Comparison of ENCODE assay signal across 8 cellular contexts in genomic region chr10:125162181-125162906, GRCh38. TPM values are rescaled to one million over a fixed set of nuclear protein-coding genes. Genes with fewer than 3 reads are reported as not detected.
DNase-seq lines count a peak whose midpoint lies in the region; ATAC-seq, FAIRE-seq and TF ChIP-seq lines count a peak whose summit lies in the region.

No MANE protein-coding gene starts in this region.

- no peaks in the 10 kb centered on the region for H4K20me1 ChIP-seq in HCT116 (ENCODE audit: insufficient read depth)
- no peaks in the 10 kb centered on the region for H4K20me1 ChIP-seq in keratinocyte (ENCODE audit: control insufficient read depth, extremely low read depth, insufficient read depth, low read length)

- ATAC-seq in HCT116 = no peak
- ATAC-seq in HG03442 (IDR thresholded peaks at IDR 0.05; ENCODE audit: unreplicated experiment) = no peak
- ATAC-seq in HG02610 (IDR thresholded peaks at IDR 0.05; ENCODE audit: unreplicated experiment) = no peak

- intact Hi-C loops in HCT116 (cut with micrococcal nuclease) = loop anchor here (5.0 kb wide), 1 partner anchor 470 kb away; no protein-coding TSS in a partner anchor

- H3K9me1 ChIP-seq in keratinocyte (ENCODE audit: control insufficient read depth, extremely low read depth, insufficient read depth, low read length) = no peaks in the 10 kb centered on the region

- DNase-seq in HCT116 (ENCODE audit: low read depth, low spot score) (no peak), astrocyte of the hippocampus (ENCODE audit: low read depth, low spot score) (peak; percentile 27), keratinocyte (ENCODE audit: low read depth, low spot score) (no peak), cerebellar cortex (ENCODE audit: low spot score) (no peak), glomerular visceral epithelial cell (ENCODE audit: extremely low spot score) (no peak)

- TF ChIP-seq RAD21 in HCT116 (IDR thresholded peaks at IDR 0.05; ENCODE audit: low read depth) = no peak

- no peak for TF ChIP-seq CTCF in HCT116 (IDR thresholded peaks at IDR 0.05 in 2 of 3, conservative IDR thresholded peaks at IDR 0.05 in 1 of 3; ENCODE audit: borderline replicate concordance in 1 of 3, insufficient read depth in 1 of 3, low read depth in 2 of 3, low read length in 2 of 3)
- TF ChIP-seq CTCF in keratinocyte (optimal IDR thresholded peaks at IDR 0.05 in 1 of 3, IDR thresholded peaks at IDR 0.05 in 1 of 3, conservative IDR thresholded peaks at IDR 0.05 in 1 of 3; ENCODE audit: extremely low read depth in 1 of 3, insufficient read depth in 2 of 3, low read length in 3 of 3) = no peak

- POLR2A ChIA-PET in HCT116 (lab: Charles Lee) = no interaction called here

- no peak for FAIRE-seq in keratinocyte (lab: Jason Lieb, UNC)

- RAD21 ChIA-PET in HCT116 (lab: Charles Lee; ENCODE audit: low non-redundant PET in 1 of 2, low total read pairs in 2 of 2, uncharacterized antibody in 2 of 2, unreplicated experiment in 2 of 2) = no interaction called here

- H3K9ac ChIP-seq in HCT116 (ENCODE audit: low read length) (peak overlapping the region; percentile 80), keratinocyte (ENCODE audit: control insufficient read depth, extremely low read depth, insufficient read depth, low read length) (peak overlapping the region; percentile 73)

- CTCF ChIA-PET in HCT116 (lab: Charles Lee) = no interaction called here

- peak overlapping the region; percentile 64 to 77 for H3K4me3 ChIP-seq in HCT116 (replicated peaks in 1 of 2; ENCODE audit: low read depth in 1 of 2, low read length in 2 of 2)
- H3K4me3 ChIP-seq in keratinocyte (ENCODE audit: control insufficient read depth in 2 of 3, extremely low read depth in 1 of 3, insufficient read depth in 2 of 3, low read depth in 1 of 3, low read length in 3 of 3) = peak overlapping the region in 2 of 3 experiments; percentile 69 to 74
- peak overlapping the region in 4 of 7 experiments; percentile 73 to 89 (median 76) for H3K4me3 ChIP-seq in skin epidermis

- H3K9me3 ChIP-seq in HCT116 (ENCODE audit: control insufficient read depth in 1 of 2, insufficient read depth in 1 of 2, low read depth in 1 of 2, low read length in 2 of 2) = no peaks in the 10 kb centered on the region
- no peaks in the 10 kb centered on the region for H3K9me3 ChIP-seq in keratinocyte (ENCODE audit: control insufficient read depth, low read depth, low read length)

- H3K36me3 ChIP-seq in HCT116 (ENCODE audit: control insufficient read depth in 1 of 2, insufficient read depth in 2 of 2, low read length in 2 of 2) (no peaks in the 10 kb centered on the region), keratinocyte (ENCODE audit: control insufficient read depth in 2 of 2, extremely low read depth in 1 of 2, insufficient read depth in 2 of 2, low read length in 2 of 2) (no peaks in the 10 kb centered on the region)

- H3K4me1 ChIP-seq in HCT116 (ENCODE audit: control insufficient read depth in 1 of 2, insufficient read depth in 2 of 2, low read length in 2 of 2) = peaks cover 17 to 29% of the 10 kb centered on the region in 2 experiments
- H3K4me1 ChIP-seq in keratinocyte (ENCODE audit: control insufficient read depth, extremely low read depth, insufficient read depth, low read length) = peaks cover 4% of the 10 kb centered on the region

- TF ChIP-seq POLR2A in HCT116 (IDR thresholded peaks at IDR 0.05; ENCODE audit: borderline replicate concordance, extremely low read depth, insufficient read depth, insufficient read length) = no peak

- H3K9me2 ChIP-seq in HCT116 (ENCODE audit: insufficient read depth) = no peaks in the 10 kb centered on the region

- H3K79me2 ChIP-seq in HCT116 (ENCODE audit: insufficient read depth, low read length) = peaks cover 22% of the 10 kb centered on the region
- peaks cover 22% of the 10 kb centered on the region for H3K79me2 ChIP-seq in keratinocyte (ENCODE audit: control insufficient read depth, insufficient read depth, low read length)

- H2AFZ ChIP-seq in HCT116 (ENCODE audit: low read depth, low read length, poor library complexity, severe bottlenecking) (no peak overlapping the region), keratinocyte (ENCODE audit: control insufficient read depth, low read length) (peak overlapping the region; percentile 27)

- BruUV-seq in HCT116 (replicated peaks; lab: Mats Ljungman, UMichigan) = no TSS peak

- H3K27me3 ChIP-seq in HCT116 (ENCODE audit: insufficient read depth, low read length) = no peaks in the 10 kb centered on the region
- H3K27me3 ChIP-seq in keratinocyte (ENCODE audit: control insufficient read depth, extremely low read depth, insufficient read depth, low read length) = no peaks in the 10 kb centered on the region

- peak overlapping the region; percentile 99 for H3K27ac ChIP-seq in HCT116 (ENCODE audit: low read depth, low read length)
- H3K27ac ChIP-seq in keratinocyte (ENCODE audit: control insufficient read depth, insufficient read depth, low read length) = no peak overlapping the region
- peak overlapping the region in 8 of 21 experiments; percentile 78 to 98 (median 95) for H3K27ac ChIP-seq in skin epidermis

- H3K4me2 ChIP-seq in HCT116 (ENCODE audit: low read length) = peak overlapping the region; percentile 94
- peak overlapping the region; percentile 63 for H3K4me2 ChIP-seq in keratinocyte (ENCODE audit: control insufficient read depth, extremely low read depth, insufficient read depth, low read depth, low read length)

- dilution Hi-C loops in keratinocyte (cut with MboI; ENCODE audit: extremely low pct_ligation_motif_present, low sequenced_read_pairs) = no loop called here

TF ChIP-seq in HCT116, 20 proteins besides CTCF, POLR2A, EP300 and RAD21 (continues in another document):
- TF ChIP-seq SRF (IDR thresholded peaks at IDR 0.05; ENCODE audit: low read depth) (no peak), CBX3 (IDR thresholded peaks at IDR 0.05; ENCODE audit: low read depth) (no peak), CEBPB (IDR thresholded peaks at IDR 0.05; ENCODE audit: low read depth) (no peak), EZH2phosphoT487 (IDR thresholded peaks at IDR 0.05; ENCODE audit: borderline replicate concordance) (no peak), ELF1 (IDR thresholded peaks at IDR 0.05; ENCODE audit: borderline replicate concordance, low read depth) (no peak), EZH2 (IDR thresholded peaks at IDR 0.05) (no peak), ZBTB33 (IDR thresholded peaks at IDR 0.05; ENCODE audit: extremely low read depth, insufficient replicate concordance, low read length) (no peak), ZNF274 (IDR thresholded peaks at IDR 0.05; ENCODE audit: low read depth, low read length) (no peak), POLR2AphosphoS5 (IDR thresholded peaks at IDR 0.05; ENCODE audit: low read depth, low read length) (no peak), ZFX (IDR thresholded peaks at IDR 0.05) (no peak)
- TF ChIP-seq, protein P1, sequence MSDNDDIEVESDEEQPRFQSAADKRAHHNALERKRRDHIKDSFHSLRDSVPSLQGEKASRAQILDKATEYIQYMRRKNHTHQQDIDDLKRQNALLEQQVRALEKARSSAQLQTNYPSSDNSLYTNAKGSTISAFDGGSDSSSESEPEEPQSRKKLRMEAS (IDR thresholded peaks at IDR 0.05) = no peak
- TF ChIP-seq, protein P2, sequence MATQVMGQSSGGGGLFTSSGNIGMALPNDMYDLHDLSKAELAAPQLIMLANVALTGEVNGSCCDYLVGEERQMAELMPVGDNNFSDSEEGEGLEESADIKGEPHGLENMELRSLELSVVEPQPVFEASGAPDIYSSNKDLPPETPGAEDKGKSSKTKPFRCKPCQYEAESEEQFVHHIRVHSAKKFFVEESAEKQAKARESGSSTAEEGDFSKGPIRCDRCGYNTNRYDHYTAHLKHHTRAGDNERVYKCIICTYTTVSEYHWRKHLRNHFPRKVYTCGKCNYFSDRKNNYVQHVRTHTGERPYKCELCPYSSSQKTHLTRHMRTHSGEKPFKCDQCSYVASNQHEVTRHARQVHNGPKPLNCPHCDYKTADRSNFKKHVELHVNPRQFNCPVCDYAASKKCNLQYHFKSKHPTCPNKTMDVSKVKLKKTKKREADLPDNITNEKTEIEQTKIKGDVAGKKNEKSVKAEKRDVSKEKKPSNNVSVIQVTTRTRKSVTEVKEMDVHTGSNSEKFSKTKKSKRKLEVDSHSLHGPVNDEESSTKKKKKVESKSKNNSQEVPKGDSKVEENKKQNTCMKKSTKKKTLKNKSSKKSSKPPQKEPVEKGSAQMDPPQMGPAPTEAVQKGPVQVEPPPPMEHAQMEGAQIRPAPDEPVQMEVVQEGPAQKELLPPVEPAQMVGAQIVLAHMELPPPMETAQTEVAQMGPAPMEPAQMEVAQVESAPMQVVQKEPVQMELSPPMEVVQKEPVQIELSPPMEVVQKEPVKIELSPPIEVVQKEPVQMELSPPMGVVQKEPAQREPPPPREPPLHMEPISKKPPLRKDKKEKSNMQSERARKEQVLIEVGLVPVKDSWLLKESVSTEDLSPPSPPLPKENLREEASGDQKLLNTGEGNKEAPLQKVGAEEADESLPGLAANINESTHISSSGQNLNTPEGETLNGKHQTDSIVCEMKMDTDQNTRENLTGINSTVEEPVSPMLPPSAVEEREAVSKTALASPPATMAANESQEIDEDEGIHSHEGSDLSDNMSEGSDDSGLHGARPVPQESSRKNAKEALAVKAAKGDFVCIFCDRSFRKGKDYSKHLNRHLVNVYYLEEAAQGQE (IDR thresholded peaks at IDR 0.05; ENCODE audit: low read depth) = no peak

RNA-seq across cellular contexts. Expression of gene CTBP2, which starts 2.0 kb away (rescaled TPM):
- 144 TPM for total RNA-seq in HCT116 (2021; ENCODE audit: unreplicated experiment)
- 136 and 187 TPM in 2 replicates for polyA plus RNA-seq in HCT116 (2012)
- 64.4 to 116 TPM (median 76.0 TPM) in 3 replicates for polyA plus RNA-seq in keratinocyte
- polyA plus RNA-seq in keratinocyte (2011; ENCODE audit: low read depth) = 23.8 TPM
- polyA plus RNA-seq in keratinocyte (2011; cell fraction: cytosol; rRNA removed) = 65.8 and 80.6 TPM in 2 replicates
- polyA plus RNA-seq in keratinocyte (2011; cell fraction: nucleus; rRNA removed) = 92.7 and 95.9 TPM in 2 replicates
- 37.8 and 86.0 TPM in 2 replicates for polyA plus RNA-seq in keratinocyte (2012; ENCODE audit: low replicate concordance)
- polyA minus RNA-seq in keratinocyte = 78.7 to 223 TPM (median 113 TPM) in 3 replicates
- polyA minus RNA-seq in keratinocyte (2011; cell fraction: cytosol; rRNA and poly(A)+ RNA removed) = 139 TPM
- polyA minus RNA-seq in keratinocyte (2011; cell fraction: nucleus; rRNA and poly(A)+ RNA removed) = 72.5 and 86.6 TPM in 2 replicates
